27 cellular contexts compared by ENCODE assay signal in genomic region chr16:61677776-61678175, GRCh38.
"Had no signal": no experiment of that assay in that cellular context is flagged by ENCODE, and none has a peak within 500 bp of the region (broad histone marks: within the 10 kb centered on the region; RNA-seq: fewer than 3 reads in every experiment).

No MANE protein-coding gene starts in this region.

- H3K4me3 ChIP-seq: colonic mucosa had no signal

- H3K27me3 ChIP-seq: brain microvascular endothelial cell, colonic mucosa had no signal

- ATAC-seq: activated CD8-positive, alpha-beta T cell treated with anti-CD3 and anti-CD28 coated beads for 36 hours; activated T-cell treated with anti-CD3 and anti-CD28 coated beads, Interleukin-2, amount 50 U/mL, for 4 hours; activated T-helper 17 cell treated with anti-CD3 and anti-CD28 coated beads, Interleukin-2, amount 50 U/mL, for 72 hours; esophagus mucosa; T-helper 17 cell had no signal

- H3K36me3 Mint-ChIP-seq: activated naive CD8-positive, alpha-beta T cell had no signal

- DNase-seq: activated CD4-positive, alpha-beta T cell treated with anti-CD3 and anti-CD28 coated beads for 1 hour; activated CD4-positive, alpha-beta T cell treated with anti-CD3 and anti-CD28 coated beads for 4 hours; activated CD4-positive, alpha-beta T cell treated with anti-CD3 and anti-CD28 coated beads, Interleukin-2, amount 10 ng/mL, durations not matched to agents 7 days and 5 days; activated CD4-positive, alpha-beta T cell treated with anti-CD3 and anti-CD28 coated beads, Interleukin-2, amount 50 U/mL, for 48 hours; activated CD8-positive, alpha-beta memory T cell treated with anti-CD3 and anti-CD28 coated beads for 24 hours; activated CD8-positive, alpha-beta T cell treated with anti-CD3 and anti-CD28 coated beads for 36 hours; activated effector memory CD4-positive, alpha-beta T cell treated with Interleukin-2 at 50 U/mL for 16 hours; activated gamma-delta T cell treated with Interleukin-2 at 50 U/mL for 16 hours; activated naive CD4-positive, alpha-beta T cell treated with anti-CD3 and anti-CD28 coated beads, Interleukin-2, amount 50 U/mL, for 16 hours; activated naive CD4-positive, alpha-beta T cell treated with Interleukin-2 at 50 U/mL for 16 hours; activated T-cell treated with anti-CD3 and anti-CD28 coated beads, Interleukin-2, amount 50 U/mL, for 4 hours; amniotic stem cell; anterior cingulate cortex; brain microvascular endothelial cell; cerebellar nuclear complex; colonic mucosa; effector memory CD4-positive, alpha-beta T cell; endodermal cell; foreskin fibroblast; head of caudate nucleus; T-helper 1 cell; T-helper 17 cell; T1000 had no signal

- H3K4me1 ChIP-seq: colonic mucosa had no signal

- H3K27ac ChIP-seq: brain microvascular endothelial cell, colonic mucosa had no signal

- H3K9me3 ChIP-seq: colonic mucosa had no signal

- H3K36me3 ChIP-seq: brain microvascular endothelial cell, colonic mucosa had no signal

- H3K27me3 Mint-ChIP-seq: activated CD4-positive, alpha-beta T cell treated with anti-CD3 and anti-CD28 coated beads, Interleukin-2, amount 10 ng/mL, durations not matched to agents 7 days and 5 days; activated CD8-positive, alpha-beta T cell treated with anti-CD3 and anti-CD28 coated beads for 36 hours; activated naive CD8-positive, alpha-beta T cell; activated T-helper 17 cell treated with anti-CD3 and anti-CD28 coated beads, Interleukin-2, amount 50 U/mL, for 72 hours; T-helper 17 cell had no signal

- H3K4me1 Mint-ChIP-seq: activated CD4-positive, alpha-beta T cell treated with anti-CD3 and anti-CD28 coated beads, Interleukin-2, amount 10 ng/mL, durations not matched to agents 7 days and 5 days; activated T-helper 17 cell treated with anti-CD3 and anti-CD28 coated beads, Interleukin-2, amount 50 U/mL, for 72 hours; T-helper 17 cell had no signal

- H3K4me3 Mint-ChIP-seq: activated CD4-positive, alpha-beta T cell treated with anti-CD3 and anti-CD28 coated beads, Interleukin-2, amount 10 ng/mL, durations not matched to agents 7 days and 5 days; activated CD8-positive, alpha-beta T cell treated with anti-CD3 and anti-CD28 coated beads for 36 hours; activated naive CD8-positive, alpha-beta T cell; activated T-cell treated with anti-CD3 and anti-CD28 coated beads, Interleukin-2, amount 50 U/mL, for 4 hours; activated T-helper 17 cell treated with anti-CD3 and anti-CD28 coated beads, Interleukin-2, amount 50 U/mL, for 72 hours; endodermal cell; T-helper 17 cell; T-helper 2 cell treated with Interferon-gamma antibody and Interleukin-4, amounts not matched to agents 5 μg/mL and 100 μg/mL, for 36 hours had no signal

- H3K27ac Mint-ChIP-seq: activated CD4-positive, alpha-beta T cell treated with anti-CD3 and anti-CD28 coated beads, Interleukin-2, amount 10 ng/mL, durations not matched to agents 7 days and 5 days; activated CD8-positive, alpha-beta T cell treated with anti-CD3 and anti-CD28 coated beads for 36 hours; activated naive CD8-positive, alpha-beta T cell; activated T-helper 17 cell treated with anti-CD3 and anti-CD28 coated beads, Interleukin-2, amount 50 U/mL, for 72 hours; endodermal cell; T-helper 17 cell; T-helper 2 cell treated with Interferon-gamma antibody and Interleukin-4, amounts not matched to agents 5 μg/mL and 100 μg/mL, for 36 hours had no signal
